In genomic region chr10:68231916-68232315, GRCh38 we compare ENCODE assay signal across 9 cellular contexts. TPM values are rescaled to one million over a fixed set of nuclear protein-coding genes. Genes with fewer than 3 reads are reported as not detected.
DNase-seq lines count a peak whose midpoint lies in the region; TF ChIP-seq lines count a peak whose summit lies in the region.
"Had no signal": no experiment of that assay in that cellular context is flagged by ENCODE, and none has a peak within 500 bp of the region (broad histone marks: within the 10 kb centered on the region; RNA-seq: fewer than 3 reads in every experiment).

Gene ATOH7 (minus strand): TSS chr10:68232113. CDS start chr10:68231677, 436 bp downstream.

- H3K27me3 ChIP-seq in H9 (ENCODE audit: insufficient read depth, low read length) (no peaks in the 10 kb centered on the region; the same call in 1 of the 2 replicates), skeletal muscle tissue (ENCODE audit: control insufficient read depth in 3 of 3, insufficient read depth in 3 of 3, low read length in 3 of 3) (no peaks in the 10 kb centered on the region)

- H3K18ac ChIP-seq in H9 (ENCODE audit: insufficient read length, low read depth, low read length) = peak within 1 kb of the TSS; percentile 61

- H2BK120ac ChIP-seq in H9 (ENCODE audit: low read depth, low read length, poor library complexity, severe bottlenecking) = no peak within 1 kb of the TSS

- H3K23ac ChIP-seq in H9 (ENCODE audit: insufficient read length, low read depth, low read length) = no peak within 1 kb of the TSS

- H2AK5ac ChIP-seq in H9 (ENCODE audit: insufficient read length, low read length) = no peak within 1 kb of the TSS

- H3K27ac ChIP-seq in H9 (ENCODE audit: insufficient read length, low read depth, low read length) (no peak within 1 kb of the TSS), skeletal muscle tissue (ENCODE audit: low read depth, low read length) (no peak within 1 kb of the TSS)
- H3K27ac ChIP-seq: SK-N-MC had no signal

- no peak within 1 kb of the TSS for H2BK20ac ChIP-seq in H9 (ENCODE audit: low read depth, low read length, poor library complexity, severe bottlenecking)

- H2BK5ac ChIP-seq in H9 (ENCODE audit: insufficient read length, low read length) = no peak within 1 kb of the TSS

- CTCF ChIA-PET in activated CD4-positive, alpha-beta memory T cell treated with anti-CD3 and anti-CD28 coated beads for 36 hours (lab: Charles Lee) = interaction anchor here (1.8 kb wide), 1 partner anchor 19 kb away, joined by 7 read pairs; no protein-coding TSS in a partner anchor

- peaks cover 49% of the 10 kb centered on the region for H3K27me3 Mint-ChIP-seq in H9 (ENCODE audit: low read depth)
- peaks cover 32% of the 10 kb centered on the region for H3K27me3 Mint-ChIP-seq in activated CD4-positive, alpha-beta memory T cell treated with anti-CD3 and anti-CD28 coated beads for 36 hours

- POLR2A ChIA-PET in activated CD4-positive, alpha-beta memory T cell treated with anti-CD3 and anti-CD28 coated beads for 36 hours (lab: Charles Lee) = interaction anchor here (0.6 kb wide), 1 partner anchor 91 kb away, joined by 4 read pairs; no protein-coding TSS in a partner anchor

- H3K36me3 Mint-ChIP-seq in H9 (ENCODE audit: insufficient read depth in 1 of 3, low read depth in 3 of 3) = no peaks in the 10 kb centered on the region
- no peaks in the 10 kb centered on the region for H3K36me3 Mint-ChIP-seq in activated CD4-positive, alpha-beta memory T cell treated with anti-CD3 and anti-CD28 coated beads for 36 hours

- no peaks in the 10 kb centered on the region for H4K20me1 ChIP-seq in H9 (ENCODE audit: control insufficient read depth, insufficient read depth, insufficient read length)

- peak within 1 kb of the TSS; percentile 69 for H2AFZ ChIP-seq in H9 (ENCODE audit: low read length)

- no peaks in the 10 kb centered on the region for H3K36me3 ChIP-seq in skeletal muscle tissue (ENCODE audit: control insufficient read depth in 3 of 3, insufficient read depth in 3 of 3, low read length in 3 of 3)

- H2BK12ac ChIP-seq in H9 (ENCODE audit: insufficient read length, low read depth, low read length) = no peak within 1 kb of the TSS

- no peak for TF ChIP-seq CTCF in H9 (conservative IDR thresholded peaks at IDR 0.05)

- H3K9me3 ChIP-seq in H9 (ENCODE audit: control insufficient read depth, low read depth, low read length) = no peaks in the 10 kb centered on the region
- H3K9me3 ChIP-seq in skeletal muscle tissue (ENCODE audit: control insufficient read depth in 3 of 3, low read length in 3 of 3) = no peaks in the 10 kb centered on the region

- H3K4me2 ChIP-seq in H9 (ENCODE audit: insufficient read depth, insufficient read length, low read length) = peak within 1 kb of the TSS; percentile 72

- peak within 1 kb of the TSS; percentile 58 for H3K9ac ChIP-seq in H9 (ENCODE audit: extremely low read depth, insufficient read length, low read length)
- H3K9ac ChIP-seq in skeletal muscle tissue (ENCODE audit: low read depth in 1 of 3, low read length in 3 of 3) = peak within 1 kb of the TSS; percentile 74 to 85 (median 85)

- no peak within 1 kb of the TSS for H3T11ph ChIP-seq in H9 (ENCODE audit: low read length)

- DNase-seq in H9 = peak; percentile 42
- no peak for DNase-seq in activated CD4-positive, alpha-beta memory T cell treated with anti-CD3 and anti-CD28 coated beads for 36 hours
- DNase-seq in ACHN = no peak
- no peak for DNase-seq in RPMI8226
- no peak for DNase-seq in NK-92 treated with Interleukin-12 subunit alpha and Interleukin-12 subunit beta, amount 100 ng/mL, for 24 hours (lab: John Stamatoyannopoulos, UW)
- DNase-seq in NAMALWA (ENCODE audit: low spot score) = no peak

- peak within 1 kb of the TSS in 2 of 3 experiments; percentile 52 to 92; a peak in 2 of 7 replicates for H3K27ac Mint-ChIP-seq in H9
- no peak within 1 kb of the TSS for H3K27ac Mint-ChIP-seq in activated CD4-positive, alpha-beta memory T cell treated with anti-CD3 and anti-CD28 coated beads for 36 hours

- peaks cover 10 to 11% of the 10 kb centered on the region in 2 experiments for H3K4me1 Mint-ChIP-seq in H9
- H3K4me1 Mint-ChIP-seq in activated CD4-positive, alpha-beta memory T cell treated with anti-CD3 and anti-CD28 coated beads for 36 hours (ENCODE audit: low read depth) = peaks cover 7% of the 10 kb centered on the region

- in situ Hi-C loops in ACHN (cut with HindIII; ENCODE audit: low pct_ligation_motif_present, low pct_unique_long_range_greater_than_20kb, low sequenced_read_pairs) = no loop called here

- H3K23me2 ChIP-seq in H9 (ENCODE audit: insufficient read length, low read depth, low read length, poor library complexity, severe bottlenecking) = peaks cover 8% of the 10 kb centered on the region

- peak within 1 kb of the TSS; percentile 86 for H3K14ac ChIP-seq in H9 (ENCODE audit: insufficient read depth, low read length)

- H3K4me3 ChIP-seq in iPS-11a (ENCODE audit: low read depth, low read length) (peak within 1 kb of the TSS; percentile 72), skeletal muscle tissue (ENCODE audit: low read length in 3 of 3) (peak within 1 kb of the TSS; percentile 76 to 83 (median 77))
- H3K4me3 ChIP-seq: SK-N-MC had no signal

- H3K79me2 ChIP-seq in H9 (ENCODE audit: insufficient read depth, low read length) = no peaks in the 10 kb centered on the region

- WGBS in H9 (ENCODE audit: extremely low coverage, insufficient read length, low lambda C conversion rate) = no CpG with 5 or more reads among the region's 11 CpGs

- no peak within 1 kb of the TSS for H4K8ac ChIP-seq in H9 (replicated peaks; ENCODE audit: insufficient read length, low read depth, low read length)

- no peaks in the 10 kb centered on the region for H3K79me1 ChIP-seq in H9 (ENCODE audit: insufficient read depth, low read depth, low read length, poor library complexity, severe bottlenecking)

- H3K4me1 ChIP-seq in H9 (ENCODE audit: insufficient read depth, low read length) = no peaks in the 10 kb centered on the region; the same call in 1 of the 2 replicates
- H3K4me1 ChIP-seq in skeletal muscle tissue (ENCODE audit: control insufficient read depth in 3 of 3, insufficient read depth in 3 of 3, low read length in 3 of 3) = peaks cover 0 to 8% (median 4%) of the 10 kb centered on the region in 3 donors

- no peak within 1 kb of the TSS for H4K91ac ChIP-seq in H9 (ENCODE audit: insufficient read length, low read depth, low read length)

- intact Hi-C loops in activated CD4-positive, alpha-beta memory T cell treated with anti-CD3 and anti-CD28 coated beads for 36 hours (cut with micrococcal nuclease) = no loop called here

- H2BK15ac ChIP-seq in H9 (ENCODE audit: low read depth, low read length) = no peak within 1 kb of the TSS

- H4K5ac ChIP-seq in H9 (ENCODE audit: insufficient read length, low read depth, low read length) = no peak within 1 kb of the TSS

- H3K9me3 Mint-ChIP-seq in H9 = no peaks in the 10 kb centered on the region
- no peaks in the 10 kb centered on the region for H3K9me3 Mint-ChIP-seq in activated CD4-positive, alpha-beta memory T cell treated with anti-CD3 and anti-CD28 coated beads for 36 hours

- peak within 1 kb of the TSS; percentile 78 to 82 for H3K4me3 Mint-ChIP-seq in H9
- peak within 1 kb of the TSS; percentile 66 for H3K4me3 Mint-ChIP-seq in activated CD4-positive, alpha-beta memory T cell treated with anti-CD3 and anti-CD28 coated beads for 36 hours

- H3K4ac ChIP-seq in H9 (ENCODE audit: low read depth, low read length) = no peak within 1 kb of the TSS

- no peak within 1 kb of the TSS for H3K56ac ChIP-seq in H9 (ENCODE audit: insufficient read length, low read depth, low read length)

RNA-seq across cellular contexts. Expression of gene ATOH7, which starts in this region (rescaled TPM):
- total RNA-seq in H9 (2021) = 0.20 and 0.29 TPM in 2 replicates
- not detected for total RNA-seq in activated CD4-positive, alpha-beta memory T cell treated with anti-CD3 and anti-CD28 coated beads for 36 hours
- not detected for total RNA-seq in skeletal muscle tissue

Comparison
In these comparisons a context has a peak if more than half of its experiments do, and no peak if none do; other contexts are left out.
1. Peak in DNase-seq, H3K9ac ChIP-seq and H3K4me2 ChIP-seq in H9; RNA of the gene not detected or under 1 TPM.